Comparison of ENCODE assay signal across 15 cellular contexts in genomic region chr4:127196656-127197352, GRCh38.
"Had no signal": no experiment of that assay in that cellular context is flagged by ENCODE, and none has a peak within 500 bp of the region (broad histone marks: within the 10 kb centered on the region; RNA-seq: fewer than 3 reads in every experiment).

No MANE protein-coding gene starts in this region.

- H3K4me1 ChIP-seq: adrenal gland, breast epithelium, esophagus squamous epithelium, transverse colon had no signal

- H3K27me3 ChIP-seq: adrenal gland, breast epithelium, esophagus squamous epithelium, transverse colon had no signal

- H3K4me3 ChIP-seq: adrenal gland, breast epithelium, esophagus squamous epithelium, transverse colon had no signal

- H3K27ac ChIP-seq: breast epithelium, esophagus squamous epithelium, transverse colon had no signal

- H3K36me3 ChIP-seq: adrenal gland, breast epithelium, esophagus squamous epithelium, transverse colon had no signal

- H3K4me3 Mint-ChIP-seq: activated T-helper 1 cell treated with anti-CD3 and anti-CD28 coated beads, Interleukin-12 subunit alpha, Interleukin-12 subunit beta, Interleukin-2, Interleukin-4 antibody, amounts not matched to agents 30 ng/mL and 10 ng/mL and 1 ng/mL, durations not matched to agents 14 hours and 24 hours and 36 hours; nephron had no signal

- DNase-seq: activated CD4-positive, alpha-beta T cell treated with anti-CD3 and anti-CD28 coated beads, Interleukin-2, amount 50 U/mL, for 4 hours; activated gamma-delta T cell treated with Interleukin-2 at 50 U/mL for 16 hours; effector CD8-positive, alpha-beta T cell; esophagus squamous epithelium; retina; stimulated activated CD4-positive, alpha-beta T cell treated with anti-CD3 and anti-CD28 coated beads, Interleukin-2, amount 100 ng/mL, for 24 hours; stimulated activated naive CD8-positive, alpha-beta T cell treated with anti-CD3 and anti-CD28 coated beads, Interleukin-15, Interleukin-2, amounts not matched to agents 100 U/mL and 50 U/mL, for 24 hours; SW 1271; T-helper 2 cell; transverse colon had no signal

- H3K9me3 ChIP-seq: esophagus squamous epithelium, transverse colon had no signal

- ATAC-seq: activated naive CD4-positive, alpha-beta T cell treated with anti-CD3 and anti-CD28 coated beads, Interleukin-2, amount 50 U/mL, for 72 hours; stimulated activated naive CD8-positive, alpha-beta T cell treated with anti-CD3 and anti-CD28 coated beads, Interleukin-15, Interleukin-2, amounts not matched to agents 100 U/mL and 50 U/mL, for 24 hours had no signal

- H3K27ac Mint-ChIP-seq: activated naive CD4-positive, alpha-beta T cell treated with anti-CD3 and anti-CD28 coated beads, Interleukin-2, amount 50 U/mL, for 72 hours; activated T-helper 1 cell treated with anti-CD3 and anti-CD28 coated beads, Interleukin-12 subunit alpha, Interleukin-12 subunit beta, Interleukin-2, Interleukin-4 antibody, amounts not matched to agents 30 ng/mL and 10 ng/mL and 1 ng/mL, durations not matched to agents 14 hours and 24 hours and 36 hours had no signal
